Comparison of ENCODE assay signal across 11 cellular contexts in genomic region chr2:174836345-174836999, GRCh38.
A peak's percentile ranks its signal among the peaks of the same experiment; 100 is the strongest.
DNase-seq lines count a peak whose midpoint lies in the region; ATAC-seq and TF ChIP-seq lines count a peak whose summit lies in the region.
"Had no signal": no experiment of that assay in that cellular context is flagged by ENCODE, and none has a peak within 500 bp of the region (broad histone marks: within the 10 kb centered on the region; RNA-seq: fewer than 3 reads in every experiment).

No MANE protein-coding gene starts in this region.

- H3K9me3 ChIP-seq in prostate gland = no peaks in the 10 kb centered on the region
- H3K9me3 ChIP-seq: tibial artery had no signal

- H3K4me3 ChIP-seq in choroid plexus epithelial cell (ENCODE audit: low read depth, low read length) = no peak overlapping the region
- H3K4me3 ChIP-seq in prostate gland = no peak overlapping the region
- H3K4me3 ChIP-seq: skin epidermis, tibial artery had no signal

- no peaks in the 10 kb centered on the region for H3K36me3 ChIP-seq in prostate gland
- H3K36me3 ChIP-seq: tibial artery had no signal

- H3K27me3 ChIP-seq in prostate gland (replicated peaks; ENCODE audit: insufficient read depth) = no peaks in the 10 kb centered on the region
- H3K27me3 ChIP-seq: tibial artery had no signal

- 82% methylated on average over 3 of the region's 3 CpGs for WGBS in prostate gland

- intact Hi-C loops in prostate gland (cut with DNase I) = no loop called here

- H3K27ac ChIP-seq in prostate gland = no peak overlapping the region
- H3K27ac ChIP-seq: tibial artery had no signal

- DNase-seq in EL (peak; percentile 97), NCI-H446 (lab: John Stamatoyannopoulos, UW) (peak; percentile 26 to 72), choroid plexus epithelial cell (ENCODE audit: low read depth) (peak; percentile 96), non-pigmented ciliary epithelial cell (ENCODE audit: low read depth) (peak; percentile 94), globus pallidus (ENCODE audit: low spot score) (no peak), prostate gland (ENCODE audit: low spot score) (no peak)
- DNase-seq in activated CD8-positive, alpha-beta memory T cell treated with anti-CD3 and anti-CD28 coated beads for 24 hours = no peak
- DNase-seq: H7, tibial artery had no signal

- no peak for ATAC-seq in GM21576 (IDR thresholded peaks at IDR 0.05; ENCODE audit: unreplicated experiment)

- TF ChIP-seq CTCF in choroid plexus epithelial cell (conservative IDR thresholded peaks at IDR 0.05; ENCODE audit: low read depth, low read length) (no peak), prostate gland (IDR thresholded peaks at IDR 0.05) (no peak)

- H3K4me1 ChIP-seq in prostate gland (replicated peaks) = no peaks in the 10 kb centered on the region

- no peak for TF ChIP-seq POLR2A in prostate gland (IDR thresholded peaks at IDR 0.05)

Comparison
In these comparisons a context has a peak if more than half of its experiments do, and no peak if none do; other contexts are left out.
1. DNase-seq: peak in EL (single experiment), NCI-H446 (2 of 2), choroid plexus epithelial cell (single experiment) and non-pigmented ciliary epithelial cell (single experiment); none in globus pallidus (single experiment), prostate gland (single experiment) and activated CD8-positive, alpha-beta memory T cell treated with anti-CD3 and anti-CD28 coated beads for 24 hours (single experiment).